8 cellular contexts compared by ENCODE assay signal in the genomic region with DNA sequence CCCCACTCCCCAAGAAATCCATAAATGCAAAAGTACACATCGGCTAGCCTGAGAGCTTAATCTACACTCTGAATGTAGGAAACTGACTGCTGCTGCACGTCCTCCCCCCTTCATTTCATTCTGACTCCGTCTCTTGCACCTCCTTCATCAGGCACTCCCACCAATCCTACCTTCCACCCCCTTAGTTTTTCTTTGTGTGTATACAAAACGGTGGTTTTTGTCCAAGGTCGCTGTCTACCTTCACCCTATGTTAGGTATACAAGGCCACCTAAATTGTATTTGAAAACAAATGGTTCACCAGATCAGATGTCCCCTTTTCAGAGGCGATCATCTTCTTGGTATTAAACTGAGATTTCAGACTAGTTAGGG. TPM values are rescaled to one million over a fixed set of nuclear protein-coding genes. Genes with fewer than 3 reads are reported as not detected.
A peak's percentile ranks its signal among the peaks of the same experiment; 100 is the strongest.
DNase-seq lines count a peak whose midpoint lies in the region; ATAC-seq and TF ChIP-seq lines count a peak whose summit lies in the region.

No MANE protein-coding gene starts in this region.

- TF ChIP-seq CTCF in brain (conservative IDR thresholded peaks at IDR 0.05) (no peak), thoracic aorta (IDR thresholded peaks at IDR 0.05) (no peak)

- H3K4me1 Mint-ChIP-seq in brain = peaks cover 70% of the 10 kb centered on the region

- H3K27ac ChIP-seq in thoracic aorta = peak overlapping the region; percentile 95 to 96

- DNase-seq in DMS114 treated with DMSO at 0.1 percent for 48 hours (lab: John Stamatoyannopoulos, UW; ENCODE audit: unreplicated experiment) = peak; percentile 25
- no peak for DNase-seq in MG63
- peak; percentile 29 for DNase-seq in left kidney (ENCODE audit: low read depth, low spot score)
- no peak for DNase-seq in thoracic aorta (ENCODE audit: low spot score)
- DNase-seq in GM19240 (ENCODE audit: insufficient read length, low spot score) = no peak

- peaks cover 8% of the 10 kb centered on the region for H3K27me3 Mint-ChIP-seq in brain

- H3K4me1 ChIP-seq in thoracic aorta (ENCODE audit: control insufficient read depth in 1 of 2, low read depth in 2 of 2) = peaks cover 39 to 61% of the 10 kb centered on the region in 2 donors

- no peak for ATAC-seq in thoracic aorta (ENCODE audit: insufficient number of reproducible peaks, low FRiP score, low read depth)
- ATAC-seq in HG02763 (IDR thresholded peaks at IDR 0.05; ENCODE audit: unreplicated experiment) = no peak
- ATAC-seq in HG03097 (IDR thresholded peaks at IDR 0.05; ENCODE audit: low FRiP score, unreplicated experiment) = no peak

- H3K27me3 ChIP-seq in MG63 (no peaks in the 10 kb centered on the region), thoracic aorta (replicated peaks; ENCODE audit: insufficient read depth) (no peaks in the 10 kb centered on the region)

- H3K4me3 Mint-ChIP-seq in brain = peak overlapping the region; percentile 87 to 95 (median 91)

- peak overlapping the region; percentile 67 for H3K4me3 ChIP-seq in MG63
- peak overlapping the region; percentile 95 for H3K4me3 ChIP-seq in thoracic aorta

- no peaks in the 10 kb centered on the region for H3K9me3 ChIP-seq in MG63
- H3K9me3 ChIP-seq in thoracic aorta = no peaks in the 10 kb centered on the region

- peak overlapping the region; percentile 94 to 98 (median 94) for H3K27ac Mint-ChIP-seq in brain

- H3K9me3 Mint-ChIP-seq in brain = no peaks in the 10 kb centered on the region

- H3K36me3 ChIP-seq in MG63 (peaks cover 34% of the 10 kb centered on the region), thoracic aorta (no peaks in the 10 kb centered on the region)

- H3K36me3 Mint-ChIP-seq in brain = peaks cover 27% of the 10 kb centered on the region

RNA-seq across cellular contexts. Expression of gene WDR26, which starts 1.9 kb away (rescaled TPM):
- total RNA-seq in MG63 (2014; rRNA removed; shearing (Covaris generic); ENCODE audit: low replicate concordance) = 33.5 and 37.1 TPM in 2 replicates
- 34.3 TPM for polyA plus RNA-seq in brain (ENCODE audit: insufficient read depth, low read depth, low replicate concordance)
- total RNA-seq in thoracic aorta = 10 to 100 TPM; 71.5 to 85.9 TPM

Comparison
In these comparisons a context has a peak if more than half of its experiments do, and no peak if none do; other contexts are left out.
1. DNase-seq: peak in DMS114 treated with DMSO at 0.1 percent for 48 hours (single experiment) and left kidney (single experiment); none in MG63 (single experiment), thoracic aorta (single experiment) and GM19240 (single experiment).